In genomic region chr3:115322901-115323300, GRCh38 we compare ENCODE assay signal across 24 cellular contexts.
DNase-seq lines count a peak whose midpoint lies in the region; TF ChIP-seq lines count a peak whose summit lies in the region.
"Had no signal": no experiment of that assay in that cellular context is flagged by ENCODE, and none has a peak within 500 bp of the region (broad histone marks: within the 10 kb centered on the region; RNA-seq: fewer than 3 reads in every experiment).

No MANE protein-coding gene starts in this region.

- WGBS in mesenchymal stem cell = 73% methylated on average over 3 of the region's 3 CpGs

- H4K8ac ChIP-seq in mesenchymal stem cell (ENCODE audit: low read length) = no peak overlapping the region

- no peaks in the 10 kb centered on the region for H3K9me3 ChIP-seq in mesenchymal stem cell (ENCODE audit: control insufficient read depth, low read length)
- H3K9me3 ChIP-seq: A549; BE2C; BLaER1 treated with 17β-estradiol and CSF1 and Interleukin-3, amounts not matched to agents 10 nM and 100 nM had no signal

- no peaks in the 10 kb centered on the region for H3K4me1 ChIP-seq in mesenchymal stem cell (ENCODE audit: control insufficient read depth, insufficient read depth, low read depth, low read length)
- H3K4me1 ChIP-seq: A549 had no signal

- no peak overlapping the region for H2AFZ ChIP-seq in mesenchymal stem cell (ENCODE audit: low read depth, low read length)
- H2AFZ ChIP-seq: GM23338 had no signal

- H3K4me3 ChIP-seq in retinal pigment epithelial cell (ENCODE audit: low read length) = no peak overlapping the region
- H3K4me3 ChIP-seq in mesenchymal stem cell (ENCODE audit: insufficient read depth in 1 of 2, low read depth in 1 of 2, low read length in 2 of 2) = no peak overlapping the region
- H3K4me3 ChIP-seq: A549; BLaER1 treated with 17β-estradiol and CSF1 and Interleukin-3, amounts not matched to agents 10 nM and 100 nM; GM12878; GM23338 had no signal

- H4K91ac ChIP-seq in mesenchymal stem cell (ENCODE audit: low read length) = no peak overlapping the region

- H3K27me3 Mint-ChIP-seq in mesothelial cell of epicardium (ENCODE audit: low read depth) = peaks cover 1% of the 10 kb centered on the region
- H3K27me3 Mint-ChIP-seq: CD4-positive, alpha-beta T cell had no signal

- H2BK12ac ChIP-seq in mesenchymal stem cell (ENCODE audit: low read length in 2 of 2) = no peak overlapping the region

- H3K36me3 ChIP-seq in mesenchymal stem cell (ENCODE audit: control insufficient read depth in 1 of 2, insufficient read depth in 2 of 2, low read depth in 1 of 2, low read length in 2 of 2) = no peaks in the 10 kb centered on the region
- H3K36me3 ChIP-seq: BE2C; BLaER1 treated with 17β-estradiol and CSF1 and Interleukin-3, amounts not matched to agents 10 nM and 100 nM had no signal

- H3K27ac ChIP-seq in mesenchymal stem cell (ENCODE audit: low read length, poor library complexity, severe bottlenecking) = no peak overlapping the region
- H3K27ac ChIP-seq: A549; BLaER1 treated with 17β-estradiol and CSF1 and Interleukin-3, amounts not matched to agents 10 nM and 100 nM had no signal

- no peaks in the 10 kb centered on the region for H3K79me1 ChIP-seq in mesenchymal stem cell (replicated peaks; ENCODE audit: low read length, poor library complexity, severe bottlenecking)

- H3K9ac ChIP-seq in mesenchymal stem cell (ENCODE audit: low read length) = no peak overlapping the region
- H3K9ac ChIP-seq: BLaER1 treated with 17β-estradiol and CSF1 and Interleukin-3, amounts not matched to agents 10 nM and 100 nM had no signal

- no peak overlapping the region for H3K27ac Mint-ChIP-seq in mesothelial cell of epicardium
- H3K27ac Mint-ChIP-seq: CD14-positive monocyte; CD4-positive, alpha-beta T cell; CD8-positive, alpha-beta memory T cell; GM23338; H9 had no signal

- no peaks in the 10 kb centered on the region for H3K4me1 Mint-ChIP-seq in mesothelial cell of epicardium
- H3K4me1 Mint-ChIP-seq: CD14-positive monocyte; CD8-positive, alpha-beta memory T cell had no signal

- H3K27me3 ChIP-seq in mesenchymal stem cell (ENCODE audit: control insufficient read depth in 1 of 2, insufficient read depth in 1 of 2, low read length in 2 of 2) = no peaks in the 10 kb centered on the region
- H3K27me3 ChIP-seq: BE2C; BLaER1 treated with 17β-estradiol and CSF1 and Interleukin-3, amounts not matched to agents 10 nM and 100 nM had no signal

- no peak overlapping the region for H3K18ac ChIP-seq in mesenchymal stem cell (ENCODE audit: low read depth in 1 of 2, low read length in 2 of 2)

- H2BK15ac ChIP-seq in mesenchymal stem cell (ENCODE audit: low read depth, poor library complexity, severe bottlenecking) = no peak overlapping the region

- H3K9me3 Mint-ChIP-seq in mesothelial cell of epicardium = no peaks in the 10 kb centered on the region
- H3K9me3 Mint-ChIP-seq: CD4-positive, alpha-beta T cell; GM23338; H9 had no signal

- H2BK120ac ChIP-seq in mesenchymal stem cell (ENCODE audit: low read depth, low read length) = no peak overlapping the region

- H3K4ac ChIP-seq in mesenchymal stem cell (ENCODE audit: low read depth in 1 of 2, low read length in 2 of 2) = no peak overlapping the region

- no peak overlapping the region for H3K4me3 Mint-ChIP-seq in mesothelial cell of epicardium
- H3K4me3 Mint-ChIP-seq: CD14-positive monocyte; CD4-positive, alpha-beta T cell; CD8-positive, alpha-beta memory T cell; GM23338; H9 had no signal

- TF ChIP-seq CTCF in retinal pigment epithelial cell (conservative IDR thresholded peaks at IDR 0.05; ENCODE audit: low read depth, low read length) (no peak), mesothelial cell of epicardium (IDR thresholded peaks at IDR 0.05; ENCODE audit: unreplicated experiment) (no peak)

- no peaks in the 10 kb centered on the region for H3K36me3 Mint-ChIP-seq in mesothelial cell of epicardium
- H3K36me3 Mint-ChIP-seq: CD14-positive monocyte had no signal

- no peak overlapping the region for H3K4me2 ChIP-seq in mesenchymal stem cell (ENCODE audit: low read length, poor library complexity, severe bottlenecking)
- H3K4me2 ChIP-seq: A549, GM23338 had no signal

- no peak overlapping the region for H3K14ac ChIP-seq in mesenchymal stem cell (ENCODE audit: low read length in 2 of 2)

- H3K23ac ChIP-seq in mesenchymal stem cell (ENCODE audit: low read length in 2 of 2) = no peak overlapping the region

- no peak overlapping the region for H2BK5ac ChIP-seq in mesenchymal stem cell (ENCODE audit: low read depth, low read length, poor library complexity, severe bottlenecking)

- peak; percentile 26 for DNase-seq in NCI-H2171 treated with DMSO at 0.1 percent for 48 hours (lab: John Stamatoyannopoulos, UW)
- DNase-seq in NCI-H2171 (lab: John Stamatoyannopoulos, UW) = no peak
- DNase-seq in NCI-H446 treated with DMSO at 0.1 percent for 48 hours (lab: John Stamatoyannopoulos, UW) = peak; percentile 70
- DNase-seq in astrocyte of the hippocampus (ENCODE audit: low read depth, low spot score) = peak; percentile 20
- peak; percentile 15 for DNase-seq in retinal pigment epithelial cell (ENCODE audit: low read depth)
- DNase-seq in mesothelial cell of epicardium (ENCODE audit: low spot score in 2 of 2, unreplicated experiment in 2 of 2) = no peak
- DNase-seq in stimulated activated naive CD4-positive, alpha-beta T cell treated with Interleukin-2 at 50 U/mL for 16 hours (lab: John Stamatoyannopoulos, UW) = no peak
- no peak for DNase-seq in mesenchymal stem cell
- DNase-seq: 8988T; ACHN; AML-193; BE2C; CD4-positive, alpha-beta T cell; CD8-positive, alpha-beta memory T cell; DMS 273 treated with DMSO at 0.1 percent for 48 hours; DMS79; EL; GDM1; H9 had no signal

- H2AK5ac ChIP-seq in mesenchymal stem cell (ENCODE audit: low read length, severe bottlenecking) = no peak overlapping the region

Comparison
In these comparisons a context has a peak if more than half of its experiments do, and no peak if none do; other contexts are left out.
1. DNase-seq: peak in NCI-H2171 treated with DMSO at 0.1 percent for 48 hours (single experiment), NCI-H446 treated with DMSO at 0.1 percent for 48 hours (single experiment), astrocyte of the hippocampus (single experiment) and retinal pigment epithelial cell (single experiment); none in NCI-H2171 (single experiment), mesothelial cell of epicardium (0 of 2), stimulated activated naive CD4-positive, alpha-beta T cell treated with Interleukin-2 at 50 U/mL for 16 hours (single experiment) and mesenchymal stem cell (single experiment).